8 cellular contexts compared by ENCODE assay signal in the genomic region with DNA sequence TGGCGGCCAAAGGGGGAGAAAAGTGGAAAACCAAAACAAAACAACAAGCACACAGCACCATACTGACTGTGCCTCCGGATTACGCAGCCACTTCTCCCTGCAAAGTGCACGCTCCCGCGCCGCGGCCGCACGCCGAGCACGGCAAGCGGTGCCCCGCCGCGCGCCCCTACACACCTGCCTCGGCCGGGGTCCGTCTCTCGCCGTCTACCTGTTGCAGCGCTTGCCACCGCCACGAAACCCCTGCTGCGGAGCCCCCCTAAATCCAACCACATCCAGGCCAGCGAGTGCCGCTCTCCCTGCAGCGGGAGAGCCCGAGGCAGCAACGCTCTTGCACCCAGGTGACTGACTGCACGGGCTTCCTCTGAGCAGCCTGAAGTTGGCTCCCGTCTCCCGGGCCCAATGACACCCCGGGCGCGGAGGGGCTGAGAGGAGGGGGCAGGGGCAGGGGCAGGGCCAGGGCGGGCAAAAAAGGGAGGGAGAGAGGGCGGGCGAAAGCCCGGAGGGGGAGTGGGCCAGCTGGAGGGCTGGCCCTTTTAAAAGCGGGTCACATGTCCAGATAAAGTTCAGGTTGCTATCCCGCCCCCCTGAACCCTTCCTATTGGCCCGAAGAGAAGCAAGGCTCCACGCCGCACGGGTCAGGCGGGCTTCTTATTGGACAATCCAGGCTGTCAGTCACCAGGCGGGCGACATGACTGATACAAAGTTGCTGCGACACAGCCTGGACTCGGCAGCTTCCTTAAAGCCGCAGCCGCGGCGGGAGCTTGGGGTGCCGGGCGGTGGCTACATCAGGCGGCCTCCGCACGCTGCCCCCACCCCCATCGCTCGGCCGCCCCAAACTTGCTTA. TPM values are rescaled to one million over a fixed set of nuclear protein-coding genes. Genes with fewer than 3 reads are reported as not detected.
A peak's percentile ranks its signal among the peaks of the same experiment; 100 is the strongest.
DNase-seq lines count a peak whose midpoint lies in the region; ATAC-seq and TF ChIP-seq lines count a peak whose summit lies in the region.

A gene (minus strand): TSS at position 429 of the 844 bp plus-strand sequence.

- intact Hi-C loops in Panc1 (cut with micrococcal nuclease; ENCODE audit: unreplicated experiment): no loop called here

- H3K36me3 Mint-ChIP-seq in IgD-negative memory B cell: no peaks in the 10 kb centered on the region
- H3K36me3 Mint-ChIP-seq in activated T-cell treated with anti-CD3 and anti-CD28 coated beads, Interleukin-2, amount 50 U/mL, for 72 hours (ENCODE audit: insufficient read depth in 2 of 2): peaks cover 1 to 5% of the 10 kb centered on the region in 2 donors

- H3K9ac ChIP-seq in mucosa of stomach (ENCODE audit: low read length): peak within 1 kb of the TSS; percentile 97

- peak within 1 kb of the TSS; percentile 98 to 99 (median 99) for H3K27ac Mint-ChIP-seq in IgD-negative memory B cell
- peak within 1 kb of the TSS; percentile 91 for H3K27ac Mint-ChIP-seq in activated T-cell treated with anti-CD3 and anti-CD28 coated beads, Interleukin-2, amount 50 U/mL, for 72 hours

- in situ Hi-C loops in Panc1 (cut with HindIII; ENCODE audit: low pct_unique_long_range_greater_than_20kb, low sequenced_read_pairs): no loop called here

- POLR2A ChIA-PET in Panc1 (lab: Charles Lee): interaction anchor here (0.6 kb wide), 1 partner anchor 924 kb away, joined by 3 read pairs; no protein-coding TSS in a partner anchor

- peak; percentile 76 for DNase-seq in DMS153 treated with DMSO at 0.1 percent for 48 hours (lab: John Stamatoyannopoulos, UW; ENCODE audit: unreplicated experiment)
- peak; percentile 75 for DNase-seq in Panc1 (ENCODE audit: low read depth, low spot score)
- peak; percentile 93 to 97 for DNase-seq in activated T-cell treated with anti-CD3 and anti-CD28 coated beads, Interleukin-2, amount 50 U/mL, for 72 hours
- DNase-seq in stimulated activated CD8-positive, alpha-beta memory T cell treated with anti-CD3 and anti-CD28 coated beads, Interleukin-4, amount 100 ng/mL, for 48 hours: peak; percentile 94

- H3K4me1 ChIP-seq in Panc1 (ENCODE audit: control insufficient read depth, insufficient read depth, low read length) (no peaks in the 10 kb centered on the region; the same call in 1 of the 2 replicates), mucosa of stomach (ENCODE audit: control insufficient read depth, insufficient read depth, low read length) (peaks cover 24% of the 10 kb centered on the region)

- H3K36me3 ChIP-seq in Panc1 (ENCODE audit: control insufficient read depth, insufficient read depth, low read length) (no peaks in the 10 kb centered on the region; the same call in 1 of the 2 replicates), mucosa of stomach (ENCODE audit: control insufficient read depth, insufficient read depth, low read length) (no peaks in the 10 kb centered on the region)

- peaks cover 14 to 41% (median 28%) of the 10 kb centered on the region in 3 donors for H3K4me1 Mint-ChIP-seq in IgD-negative memory B cell
- peaks cover 39% of the 10 kb centered on the region for H3K4me1 Mint-ChIP-seq in activated T-cell treated with anti-CD3 and anti-CD28 coated beads, Interleukin-2, amount 50 U/mL, for 72 hours (ENCODE audit: low read depth)

- no peak within 1 kb of the TSS for H3K27ac ChIP-seq in Panc1 (ENCODE audit: low read length)

- H3K9me3 Mint-ChIP-seq in IgD-negative memory B cell: no peaks in the 10 kb centered on the region
- H3K9me3 Mint-ChIP-seq in activated T-cell treated with anti-CD3 and anti-CD28 coated beads, Interleukin-2, amount 50 U/mL, for 72 hours: no peaks in the 10 kb centered on the region

- no TSS peak for BruUV-seq in Panc1 (replicated peaks; lab: Mats Ljungman, UMichigan)

- H3K9me3 ChIP-seq in Panc1 (ENCODE audit: control insufficient read depth, insufficient read depth, low read depth, low read length) (no peaks in the 10 kb centered on the region), mucosa of stomach (ENCODE audit: control insufficient read depth, low read length) (no peaks in the 10 kb centered on the region)

- ATAC-seq in GM21576 (IDR thresholded peaks at IDR 0.05; ENCODE audit: unreplicated experiment) (peak; percentile 98), Panc1 (peak; percentile 99), esophagus mucosa (peak; percentile 98)
- peak; percentile 87 to 90 for ATAC-seq in activated T-cell treated with anti-CD3 and anti-CD28 coated beads, Interleukin-2, amount 50 U/mL, for 72 hours (replicated peaks in 1 of 2)

- H3K4me3 ChIP-seq in Panc1 (ENCODE audit: low read depth in 2 of 2, low read length in 2 of 2): peak within 1 kb of the TSS; percentile 60 to 67
- H3K4me3 ChIP-seq in mucosa of stomach (ENCODE audit: low read length): peak within 1 kb of the TSS; percentile 96

- H3K27me3 ChIP-seq in Panc1 (ENCODE audit: control insufficient read depth, insufficient read depth, low read length): peaks cover 15% of the 10 kb centered on the region
- H3K27me3 ChIP-seq in mucosa of stomach (ENCODE audit: control insufficient read depth, insufficient read depth, low read length): peaks cover 5% of the 10 kb centered on the region

- peaks cover 13% of the 10 kb centered on the region for H3K27me3 Mint-ChIP-seq in IgD-negative memory B cell
- H3K27me3 Mint-ChIP-seq in activated T-cell treated with anti-CD3 and anti-CD28 coated beads, Interleukin-2, amount 50 U/mL, for 72 hours (ENCODE audit: low read depth): peaks cover 26% of the 10 kb centered on the region

- no peak for TF ChIP-seq CTCF in Panc1 (IDR thresholded peaks at IDR 0.05)

- H3K4me3 Mint-ChIP-seq in IgD-negative memory B cell: peak within 1 kb of the TSS; percentile 97 to 98 (median 98)
- H3K4me3 Mint-ChIP-seq in activated T-cell treated with anti-CD3 and anti-CD28 coated beads, Interleukin-2, amount 50 U/mL, for 72 hours: peak within 1 kb of the TSS; percentile 95 to 96

- CTCF ChIA-PET in Panc1 (lab: Charles Lee): no interaction called here

RNA-seq across cellular contexts. Expression of the gene that starts here (rescaled TPM):
- 2.3 TPM for polyA plus RNA-seq in IgD-negative memory B cell
- 0.26 TPM for total RNA-seq in Panc1 (2021; ENCODE audit: unreplicated experiment)
- 0.33 TPM for polyA plus RNA-seq in Panc1 (2012; ENCODE audit: insufficient read length)
- total RNA-seq in activated T-cell treated with anti-CD3 and anti-CD28 coated beads, Interleukin-2, amount 50 U/mL, for 72 hours: 1 to 10 TPM; 6.2 to 8.0 TPM
- total RNA-seq in esophagus mucosa: 1.1 TPM

Comparison
In these comparisons a context has a peak if more than half of its experiments do, and no peak if none do; other contexts are left out.
1. Peak in DNase-seq, ATAC-seq and H3K4me3 ChIP-seq in Panc1; RNA of the gene not detected or under 1 TPM.